Comparison of ENCODE assay signal across 1 cellular context in genomic region chr15:47888721-47889120, GRCh38.
TF ChIP-seq lines count a peak whose summit lies in the region.

No MANE protein-coding gene starts in this region.

TF ChIP-seq in GM23338, 12 proteins besides CTCF, POLR2A, EP300 and RAD21 (continued from another document):
- TF ChIP-seq ZNF462 (CRISPR knock-in tag; IDR thresholded peaks at IDR 0.05) (no peak), EZH2 (IDR thresholded peaks at IDR 0.05; ENCODE audit: low read depth, unreplicated experiment) (no peak), POLR2AphosphoS5 (IDR thresholded peaks at IDR 0.05; ENCODE audit: low read depth) (no peak), REST (IDR thresholded peaks at IDR 0.05; ENCODE audit: unreplicated experiment) (no peak), JUNB (IDR thresholded peaks at IDR 0.05; ENCODE audit: unreplicated experiment) (no peak), ZNF114 (CRISPR knock-in tag; IDR thresholded peaks at IDR 0.05) (no peak), NANOG (IDR thresholded peaks at IDR 0.05; ENCODE audit: borderline replicate concordance) (no peak), ETS1 (IDR thresholded peaks at IDR 0.05) (no peak), ZNF331 (CRISPR knock-in tag; IDR thresholded peaks at IDR 0.05; ENCODE audit: low read depth) (no peak)
